In genomic region chr6:32894085-32895005, GRCh38 we compare ENCODE assay signal across 8 cellular contexts. TPM values are rescaled to one million over a fixed set of nuclear protein-coding genes. Genes with fewer than 3 reads are reported as not detected.
DNase-seq lines count a peak whose midpoint lies in the region; FAIRE-seq and TF ChIP-seq lines count a peak whose summit lies in the region.

No MANE protein-coding gene starts in this region.

- H3K27me3 ChIP-seq in MM.1S (replicated peaks; ENCODE audit: insufficient read depth, low read length), result no peaks in the 10 kb centered on the region
- H3K27me3 ChIP-seq in neuronal stem cell (ENCODE audit: control insufficient read depth in 3 of 3, insufficient read depth in 3 of 3, low read depth in 1 of 3, low read length in 3 of 3), result no peaks in the 10 kb centered on the region
- no peaks in the 10 kb centered on the region for H3K27me3 ChIP-seq in subcutaneous abdominal adipose tissue (ENCODE audit: control insufficient read depth in 5 of 5, insufficient read depth in 4 of 5, low read length in 5 of 5)

- H3K9me3 ChIP-seq in MM.1S (replicated peaks; ENCODE audit: insufficient read depth, low read length) (no peaks in the 10 kb centered on the region), neuronal stem cell (replicated peaks in 1 of 2; ENCODE audit: control insufficient read depth in 2 of 2, insufficient read depth in 1 of 2, low read depth in 1 of 2, low read length in 2 of 2) (no peaks in the 10 kb centered on the region), subcutaneous abdominal adipose tissue (ENCODE audit: control insufficient read depth in 5 of 5, low read length in 5 of 5) (no peaks in the 10 kb centered on the region)

- no peak overlapping the region for H4K8ac ChIP-seq in neuronal stem cell (ENCODE audit: low read depth, low read length)

- peak overlapping the region; percentile 98 for H3K18ac ChIP-seq in neuronal stem cell (ENCODE audit: low read length)

- H3F3A ChIP-seq in MM.1S (ENCODE audit: insufficient read depth, low read length), result no peaks in the 10 kb centered on the region

- H2BK12ac ChIP-seq in neuronal stem cell (ENCODE audit: low read length), result peak overlapping the region; percentile 54

- H3K4me1 ChIP-seq in MM.1S (ENCODE audit: low read length) (peaks cover 7% of the 10 kb centered on the region; the same call in 1 of the 2 replicates), neuronal stem cell (ENCODE audit: control insufficient read depth in 2 of 2, insufficient read depth in 1 of 2, low read depth in 1 of 2, low read length in 2 of 2) (peaks cover 3 to 10% of the 10 kb centered on the region in 2 donors), subcutaneous abdominal adipose tissue (ENCODE audit: control insufficient read depth in 5 of 5, insufficient read depth in 5 of 5, low read length in 5 of 5) (peaks cover 6 to 24% (median 16%) of the 10 kb centered on the region in 5 donors)

- H2BK120ac ChIP-seq in neuronal stem cell (ENCODE audit: low read depth, low read length), result no peak overlapping the region

- peak overlapping the region; percentile 90 for H3K23ac ChIP-seq in neuronal stem cell (ENCODE audit: low read depth, low read length, poor library complexity)

- H3K36me3 ChIP-seq in MM.1S (replicated peaks; ENCODE audit: insufficient read depth, low read length) (no peaks in the 10 kb centered on the region), neuronal stem cell (replicated peaks in 1 of 2; ENCODE audit: control insufficient read depth in 2 of 2, insufficient read depth in 2 of 2, low read length in 2 of 2) (peaks cover 0 to 23% of the 10 kb centered on the region in 2 donors), subcutaneous abdominal adipose tissue (ENCODE audit: control insufficient read depth in 5 of 5, insufficient read depth in 5 of 5, low read length in 5 of 5) (no peaks in the 10 kb centered on the region)

- no peak overlapping the region for H4K91ac ChIP-seq in neuronal stem cell (ENCODE audit: low read depth, low read length, poor library complexity)

- peak overlapping the region; percentile 94 for H2BK15ac ChIP-seq in neuronal stem cell (ENCODE audit: low read length)

- FAIRE-seq in G401.6 (lab: Jason Lieb, UNC), result peak; percentile 87
- FAIRE-seq in frontal cortex (lab: Jason Lieb, UNC), result no peak

- peaks cover 5% of the 10 kb centered on the region for H3K79me1 ChIP-seq in neuronal stem cell (ENCODE audit: low read depth, low read length)

- DNase-seq in HCEC 1CT (peak; percentile 81), MM.1S (peak; percentile 92), SHP77 treated with DMSO at 0.1 percent for 48 hours (lab: John Stamatoyannopoulos, UW) (peak; percentile 75), frontal cortex (ENCODE audit: low spot score in 2 of 2) (peak; percentile 77 to 93), neuronal stem cell (ENCODE audit: low spot score) (peak; percentile 97)
- peak; percentile 87 for DNase-seq in activated gamma-delta T cell treated with anti-CD3 and anti-CD28 coated beads, Interleukin-2, amount 50 U/mL, for 16 hours (ENCODE audit: low read depth)

- H3K4me2 ChIP-seq in MM.1S (ENCODE audit: low read depth, low read length) (peak overlapping the region; percentile 95), neuronal stem cell (ENCODE audit: insufficient read depth, low read length, poor library complexity, severe bottlenecking) (peak overlapping the region; percentile 94)

- no peak overlapping the region for H3K4ac ChIP-seq in neuronal stem cell (ENCODE audit: low read length)

- H3K9me2 ChIP-seq in MM.1S (replicated peaks; ENCODE audit: insufficient read depth, low read length), result no peaks in the 10 kb centered on the region

- H3K9ac ChIP-seq in MM.1S (ENCODE audit: low read length) (peak overlapping the region; percentile 69), neuronal stem cell (ENCODE audit: low read depth, low read length, poor library complexity) (peak overlapping the region; percentile 91), subcutaneous abdominal adipose tissue (ENCODE audit: low read length in 5 of 5) (peak overlapping the region; percentile 75 to 95 (median 85))

- no CpG with 5 or more reads among the region's 61 CpGs for WGBS in neuronal stem cell (ENCODE audit: extremely low coverage in 2 of 2, insufficient read length in 2 of 2, insufficient replicate concordance in 1 of 2), 2 donors

- no peak overlapping the region for H2AK5ac ChIP-seq in neuronal stem cell (ENCODE audit: low read depth, low read length)

- H3K79me2 ChIP-seq in MM.1S (ENCODE audit: low read length), result peaks cover 31% of the 10 kb centered on the region

- peak overlapping the region; percentile 90 for H2BK5ac ChIP-seq in neuronal stem cell (ENCODE audit: low read length)

- H3K4me3 ChIP-seq in MM.1S (ENCODE audit: low read length) (peak overlapping the region; percentile 97), neuronal stem cell (ENCODE audit: low read length in 2 of 2) (peak overlapping the region; percentile 82 to 97), subcutaneous abdominal adipose tissue (ENCODE audit: low read depth in 1 of 5, low read length in 5 of 5) (peak overlapping the region; percentile 90 to 96 (median 94))

- H2AFZ ChIP-seq in MM.1S (ENCODE audit: low read length) (peak overlapping the region; percentile 99), neuronal stem cell (ENCODE audit: low read length) (peak overlapping the region; percentile 96)

- H3K14ac ChIP-seq in neuronal stem cell (ENCODE audit: low read length), result peak overlapping the region; percentile 51

- TF ChIP-seq CTCF in MM.1S (IDR thresholded peaks at IDR 0.05; ENCODE audit: low read length), result no peak

- no peaks in the 10 kb centered on the region for H4K20me1 ChIP-seq in MM.1S (ENCODE audit: insufficient read depth, low read length)

- H3K27ac ChIP-seq in MM.1S (ENCODE audit: low read length), result peak overlapping the region; percentile 38; the same call in 1 of the 2 replicates
- H3K27ac ChIP-seq in neuronal stem cell (replicated peaks; ENCODE audit: low read length), result peak overlapping the region; percentile 96
- peak overlapping the region; percentile 90 for H3K27ac ChIP-seq in subcutaneous abdominal adipose tissue (ENCODE audit: low read depth, low read length)

RNA-seq across cellular contexts. Expression of gene PSMB9, which starts 40.4 kb away (rescaled TPM):
- total RNA-seq in frontal cortex, result 0.82 TPM
- polyA plus RNA-seq in neuronal stem cell (2013, experiment 1 of 2), result 0.15 TPM
- polyA plus RNA-seq in neuronal stem cell (2013, experiment 2 of 2), result 0.29 TPM

RNA-seq across cellular contexts. Expression of gene TAP1, which starts 40.8 kb away (rescaled TPM):
- total RNA-seq in frontal cortex, result 3.7 TPM
- polyA plus RNA-seq in neuronal stem cell (2013, experiment 1 of 2), result 4.4 TPM
- 4.3 TPM for polyA plus RNA-seq in neuronal stem cell (2013, experiment 2 of 2)

RNA-seq across cellular contexts. Expression of gene HLA-DMB, which starts 46.5 kb away (rescaled TPM):
- 0.82 TPM for total RNA-seq in frontal cortex
- polyA plus RNA-seq in neuronal stem cell (2013, experiment 1 of 2), result 4.8 TPM
- 5.1 TPM for polyA plus RNA-seq in neuronal stem cell (2013, experiment 2 of 2)

RNA-seq across cellular contexts. Expression of gene PSMB8, which starts 50.5 kb away (rescaled TPM):
- 3.3 TPM for total RNA-seq in frontal cortex
- 2.1 TPM for polyA plus RNA-seq in neuronal stem cell (2013, experiment 1 of 2)
- polyA plus RNA-seq in neuronal stem cell (2013, experiment 2 of 2), result 2.5 TPM

RNA-seq across cellular contexts. Expression of gene TAP2, which starts 55.8 kb away (rescaled TPM):
- 2.4 TPM for total RNA-seq in frontal cortex
- 1.8 TPM for polyA plus RNA-seq in neuronal stem cell (2013, experiment 1 of 2)
- 2.4 TPM for polyA plus RNA-seq in neuronal stem cell (2013, experiment 2 of 2)

Comparison
In these comparisons a context has a peak if more than half of its experiments do, and no peak if none do; other contexts are left out.
1. Peak in every context shown above with its lines: DNase-seq, H3K4me3 ChIP-seq and H3K27ac ChIP-seq.
2. H3K27ac ChIP-seq: peak in every context shown above with its lines; median percentile 96 in neuronal stem cell; 90 in subcutaneous abdominal adipose tissue; 38 in MM.1S.